Comparison of ENCODE assay signal across 1 cellular context in genomic region chr11:269146-269890, GRCh38.
TF ChIP-seq lines count a peak whose summit lies in the region.

No MANE protein-coding gene starts in this region.

TF ChIP-seq in K562, 482 proteins besides CTCF, POLR2A, EP300 and RAD21 (continued from another document and continues in another):
- TF ChIP-seq ZFP91 (CRISPR knock-in tag; IDR thresholded peaks at IDR 0.05) (no peak), PHTF2 (CRISPR knock-in tag; IDR thresholded peaks at IDR 0.05) (no peak), E2F3 (CRISPR knock-in tag; IDR thresholded peaks at IDR 0.05) (no peak), ZBTB26 (CRISPR knock-in tag; IDR thresholded peaks at IDR 0.05) (no peak), MITF (IDR thresholded peaks at IDR 0.05) (peak; percentile 70; the same call in 1 of the 2 replicates), MCM7 (IDR thresholded peaks at IDR 0.05) (no peak), GATA2 (CRISPR knock-in tag; IDR thresholded peaks at IDR 0.05) (no peak), SNAPC5 (CRISPR knock-in tag; IDR thresholded peaks at IDR 0.05) (no peak), ZC3H4 (CRISPR knock-in tag; IDR thresholded peaks at IDR 0.05; ENCODE audit: borderline replicate concordance) (no peak), ETV5 (CRISPR knock-in tag; IDR thresholded peaks at IDR 0.05; ENCODE audit: low read depth) (0 out of 2 replicates have a peak, but pooled peaks have one; percentile 10), ZNF431 (CRISPR knock-in tag; IDR thresholded peaks at IDR 0.05) (no peak), NEUROD1 (IDR thresholded peaks at IDR 0.05; ENCODE audit: borderline replicate concordance, low read depth, low read length, partially characterized antibody) (peak; percentile 44), HOXB6 (CRISPR knock-in tag; IDR thresholded peaks at IDR 0.05; ENCODE audit: borderline replicate concordance) (no peak), RBM15 (IDR thresholded peaks at IDR 0.05; ENCODE audit: insufficient read depth, low read length) (no peak), ERF (CRISPR knock-in tag; IDR thresholded peaks at IDR 0.05) (no peak), HDAC1 (IDR thresholded peaks at IDR 0.05) (no peak; a peak in 1 of 4 replicates), RBM14 (IDR thresholded peaks at IDR 0.05; ENCODE audit: borderline replicate concordance, insufficient read depth, low read depth, low read length) (no peak), HCFC1 (IDR thresholded peaks at IDR 0.05; ENCODE audit: low read depth, low read length) (no peak), NFATC3 (IDR thresholded peaks at IDR 0.05) (no peak), POLR2H (tag; IDR thresholded peaks at IDR 0.05; ENCODE audit: low read depth) (peak; percentile 94), ZKSCAN3 (CRISPR knock-in tag; IDR thresholded peaks at IDR 0.05) (no peak), ZNF717 (CRISPR knock-in tag; IDR thresholded peaks at IDR 0.05) (no peak), ASH1L (IDR thresholded peaks at IDR 0.05; ENCODE audit: borderline replicate concordance, low read depth, partially characterized antibody) (no peak), POLR2B (IDR thresholded peaks at IDR 0.05; ENCODE audit: low read depth, partially characterized antibody) (peak; percentile 56), KLF1 (tag; IDR thresholded peaks at IDR 0.05) (no peak), DIDO1 (tag; IDR thresholded peaks at IDR 0.05; ENCODE audit: low read depth) (peak; percentile 28; the same call in 1 of the 2 replicates), LCOR (CRISPR knock-in tag; IDR thresholded peaks at IDR 0.05) (no peak), MTA1 (IDR thresholded peaks at IDR 0.05; ENCODE audit: borderline replicate concordance) (peak; percentile 45; the same call in 1 of the 2 replicates), KAT8 (IDR thresholded peaks at IDR 0.05; ENCODE audit: low read depth) (no peak), SMARCA4 (IDR thresholded peaks at IDR 0.05) (peak; percentile 58; the same call in 1 of the 2 replicates), HNRNPK (IDR thresholded peaks at IDR 0.05; ENCODE audit: low read depth, low read length, poor library complexity, severe bottlenecking) (no peak)
- TF ChIP-seq, protein P1, sequence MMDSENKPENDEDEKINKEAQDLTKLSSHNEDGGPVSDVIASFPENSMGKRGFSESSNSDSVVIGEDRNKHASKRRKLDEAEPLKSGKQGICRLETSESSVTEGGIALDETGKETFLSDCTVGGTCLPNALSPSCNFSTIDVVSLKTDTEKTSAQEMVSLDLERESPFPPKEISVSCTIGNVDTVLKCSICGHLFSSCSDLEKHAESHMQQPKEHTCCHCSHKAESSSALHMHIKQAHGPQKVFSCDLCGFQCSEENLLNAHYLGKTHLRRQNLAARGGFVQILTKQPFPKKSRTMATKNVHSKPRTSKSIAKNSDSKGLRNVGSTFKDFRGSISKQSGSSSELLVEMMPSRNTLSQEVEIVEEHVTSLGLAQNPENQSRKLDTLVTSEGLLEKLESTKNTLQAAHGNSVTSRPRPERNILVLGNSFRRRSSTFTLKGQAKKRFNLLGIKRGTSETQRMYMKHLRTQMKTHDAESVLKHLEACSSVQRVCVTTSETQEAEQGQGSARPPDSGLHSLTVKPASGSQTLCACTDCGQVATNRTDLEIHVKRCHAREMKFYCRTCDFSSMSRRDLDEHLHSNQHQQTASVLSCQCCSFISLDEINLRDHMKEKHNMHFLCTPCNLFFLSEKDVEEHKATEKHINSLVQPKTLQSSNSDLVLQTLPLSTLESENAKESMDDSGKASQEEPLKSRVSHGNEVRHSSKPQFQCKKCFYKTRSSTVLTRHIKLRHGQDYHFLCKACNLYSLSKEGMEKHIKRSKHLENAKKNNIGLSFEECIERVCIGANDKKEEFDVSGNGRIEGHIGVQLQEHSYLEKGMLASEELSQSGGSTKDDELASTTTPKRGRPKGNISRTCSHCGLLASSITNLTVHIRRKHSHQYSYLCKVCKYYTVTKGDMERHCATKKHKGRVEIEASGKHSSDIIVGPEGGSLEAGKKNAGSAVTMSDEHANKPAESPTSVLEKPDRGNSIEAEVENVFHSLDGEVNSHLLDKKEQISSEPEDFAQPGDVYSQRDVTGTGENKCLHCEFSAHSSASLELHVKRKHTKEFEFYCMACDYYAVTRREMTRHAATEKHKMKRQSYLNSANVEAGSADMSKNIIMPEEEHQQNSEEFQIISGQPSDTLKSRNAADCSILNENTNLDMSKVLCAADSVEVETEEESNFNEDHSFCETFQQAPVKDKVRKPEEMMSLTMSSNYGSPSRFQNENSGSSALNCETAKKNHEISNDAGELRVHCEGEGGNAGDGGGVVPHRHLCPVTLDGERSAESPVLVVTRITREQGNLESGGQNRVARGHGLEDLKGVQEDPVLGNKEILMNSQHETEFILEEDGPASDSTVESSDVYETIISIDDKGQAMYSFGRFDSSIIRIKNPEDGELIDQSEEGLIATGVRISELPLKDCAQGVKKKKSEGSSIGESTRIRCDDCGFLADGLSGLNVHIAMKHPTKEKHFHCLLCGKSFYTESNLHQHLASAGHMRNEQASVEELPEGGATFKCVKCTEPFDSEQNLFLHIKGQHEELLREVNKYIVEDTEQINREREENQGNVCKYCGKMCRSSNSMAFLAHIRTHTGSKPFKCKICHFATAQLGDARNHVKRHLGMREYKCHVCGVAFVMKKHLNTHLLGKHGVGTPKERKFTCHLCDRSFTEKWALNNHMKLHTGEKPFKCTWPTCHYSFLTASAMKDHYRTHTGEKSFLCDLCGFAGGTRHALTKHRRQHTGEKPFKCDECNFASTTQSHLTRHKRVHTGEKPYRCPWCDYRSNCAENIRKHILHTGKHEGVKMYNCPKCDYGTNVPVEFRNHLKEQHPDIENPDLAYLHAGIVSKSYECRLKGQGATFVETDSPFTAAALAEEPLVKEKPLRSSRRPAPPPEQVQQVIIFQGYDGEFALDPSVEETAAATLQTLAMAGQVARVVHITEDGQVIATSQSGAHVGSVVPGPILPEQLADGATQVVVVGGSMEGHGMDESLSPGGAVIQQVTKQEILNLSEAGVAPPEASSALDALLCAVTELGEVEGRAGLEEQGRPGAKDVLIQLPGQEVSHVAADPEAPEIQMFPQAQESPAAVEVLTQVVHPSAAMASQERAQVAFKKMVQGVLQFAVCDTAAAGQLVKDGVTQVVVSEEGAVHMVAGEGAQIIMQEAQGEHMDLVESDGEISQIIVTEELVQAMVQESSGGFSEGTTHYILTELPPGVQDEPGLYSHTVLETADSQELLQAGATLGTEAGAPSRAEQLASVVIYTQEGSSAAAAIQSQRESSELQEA (IDR thresholded peaks at IDR 0.05; ENCODE audit: low read depth) = no peak
- TF ChIP-seq, protein P2, sequence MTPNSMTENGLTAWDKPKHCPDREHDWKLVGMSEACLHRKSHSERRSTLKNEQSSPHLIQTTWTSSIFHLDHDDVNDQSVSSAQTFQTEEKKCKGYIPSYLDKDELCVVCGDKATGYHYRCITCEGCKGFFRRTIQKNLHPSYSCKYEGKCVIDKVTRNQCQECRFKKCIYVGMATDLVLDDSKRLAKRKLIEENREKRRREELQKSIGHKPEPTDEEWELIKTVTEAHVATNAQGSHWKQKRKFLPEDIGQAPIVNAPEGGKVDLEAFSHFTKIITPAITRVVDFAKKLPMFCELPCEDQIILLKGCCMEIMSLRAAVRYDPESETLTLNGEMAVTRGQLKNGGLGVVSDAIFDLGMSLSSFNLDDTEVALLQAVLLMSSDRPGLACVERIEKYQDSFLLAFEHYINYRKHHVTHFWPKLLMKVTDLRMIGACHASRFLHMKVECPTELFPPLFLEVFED (CRISPR knock-in tag; conservative IDR thresholded peaks at IDR 0.05) = no peak
- TF ChIP-seq, protein P3, sequence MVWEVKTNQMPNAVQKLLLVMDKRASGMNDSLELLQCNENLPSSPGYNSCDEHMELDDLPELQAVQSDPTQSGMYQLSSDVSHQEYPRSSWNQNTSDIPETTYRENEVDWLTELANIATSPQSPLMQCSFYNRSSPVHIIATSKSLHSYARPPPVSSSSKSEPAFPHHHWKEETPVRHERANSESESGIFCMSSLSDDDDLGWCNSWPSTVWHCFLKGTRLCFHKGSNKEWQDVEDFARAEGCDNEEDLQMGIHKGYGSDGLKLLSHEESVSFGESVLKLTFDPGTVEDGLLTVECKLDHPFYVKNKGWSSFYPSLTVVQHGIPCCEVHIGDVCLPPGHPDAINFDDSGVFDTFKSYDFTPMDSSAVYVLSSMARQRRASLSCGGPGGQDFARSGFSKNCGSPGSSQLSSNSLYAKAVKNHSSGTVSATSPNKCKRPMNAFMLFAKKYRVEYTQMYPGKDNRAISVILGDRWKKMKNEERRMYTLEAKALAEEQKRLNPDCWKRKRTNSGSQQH (CRISPR knock-in tag; IDR thresholded peaks at IDR 0.05) = no peak
- TF ChIP-seq, protein P4, sequence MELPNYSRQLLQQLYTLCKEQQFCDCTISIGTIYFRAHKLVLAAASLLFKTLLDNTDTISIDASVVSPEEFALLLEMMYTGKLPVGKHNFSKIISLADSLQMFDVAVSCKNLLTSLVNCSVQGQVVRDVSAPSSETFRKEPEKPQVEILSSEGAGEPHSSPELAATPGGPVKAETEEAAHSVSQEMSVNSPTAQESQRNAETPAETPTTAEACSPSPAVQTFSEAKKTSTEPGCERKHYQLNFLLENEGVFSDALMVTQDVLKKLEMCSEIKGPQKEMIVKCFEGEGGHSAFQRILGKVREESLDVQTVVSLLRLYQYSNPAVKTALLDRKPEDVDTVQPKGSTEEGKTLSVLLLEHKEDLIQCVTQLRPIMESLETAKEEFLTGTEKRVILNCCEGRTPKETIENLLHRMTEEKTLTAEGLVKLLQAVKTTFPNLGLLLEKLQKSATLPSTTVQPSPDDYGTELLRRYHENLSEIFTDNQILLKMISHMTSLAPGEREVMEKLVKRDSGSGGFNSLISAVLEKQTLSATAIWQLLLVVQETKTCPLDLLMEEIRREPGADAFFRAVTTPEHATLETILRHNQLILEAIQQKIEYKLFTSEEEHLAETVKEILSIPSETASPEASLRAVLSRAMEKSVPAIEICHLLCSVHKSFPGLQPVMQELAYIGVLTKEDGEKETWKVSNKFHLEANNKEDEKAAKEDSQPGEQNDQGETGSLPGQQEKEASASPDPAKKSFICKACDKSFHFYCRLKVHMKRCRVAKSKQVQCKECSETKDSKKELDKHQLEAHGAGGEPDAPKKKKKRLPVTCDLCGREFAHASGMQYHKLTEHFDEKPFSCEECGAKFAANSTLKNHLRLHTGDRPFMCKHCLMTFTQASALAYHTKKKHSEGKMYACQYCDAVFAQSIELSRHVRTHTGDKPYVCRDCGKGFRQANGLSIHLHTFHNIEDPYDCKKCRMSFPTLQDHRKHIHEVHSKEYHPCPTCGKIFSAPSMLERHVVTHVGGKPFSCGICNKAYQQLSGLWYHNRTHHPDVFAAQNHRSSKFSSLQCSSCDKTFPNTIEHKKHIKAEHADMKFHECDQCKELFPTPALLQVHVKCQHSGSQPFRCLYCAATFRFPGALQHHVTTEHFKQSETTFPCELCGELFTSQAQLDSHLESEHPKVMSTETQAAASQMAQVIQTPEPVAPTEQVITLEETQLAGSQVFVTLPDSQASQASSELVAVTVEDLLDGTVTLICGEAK (IDR thresholded peaks at IDR 0.05) = peak; percentile 21; the same call in 1 of the 2 replicates
- TF ChIP-seq, protein P4 (CRISPR knock-in tag; IDR thresholded peaks at IDR 0.05) = no peak
